In genomic region chr4:99998062-99998880, GRCh38 we compare ENCODE assay signal across 2 cellular contexts.
TF ChIP-seq lines count a peak whose summit lies in the region.

No MANE protein-coding gene starts in this region.

TF ChIP-seq in IMR-90, 13 proteins besides CTCF, POLR2A, EP300 and RAD21:
- no peak for TF ChIP-seq CEBPB (IDR thresholded peaks at IDR 0.05; ENCODE audit: low read depth, low read length)
- peak; percentile 40; the same call in 1 of the 2 replicates for TF ChIP-seq SMC3 (IDR thresholded peaks at IDR 0.05; ENCODE audit: low read depth, low read length)

TF ChIP-seq in WTC11, 78 proteins besides CTCF, POLR2A, EP300 and RAD21:
- no peak for TF ChIP-seq GTF2I (CRISPR knock-in tag; conservative IDR thresholded peaks at IDR 0.05)
- TF ChIP-seq ZSCAN18 (CRISPR knock-in tag; IDR thresholded peaks at IDR 0.05) = no peak
- TF ChIP-seq EMX1 (CRISPR knock-in tag; IDR thresholded peaks at IDR 0.05) = no peak
- TF ChIP-seq JUN (CRISPR knock-in tag; IDR thresholded peaks at IDR 0.05) = no peak
- TF ChIP-seq PREB (CRISPR knock-in tag; IDR thresholded peaks at IDR 0.05; ENCODE audit: borderline replicate concordance) = no peak
- TF ChIP-seq ZNF121 (CRISPR knock-in tag; IDR thresholded peaks at IDR 0.05) = no peak
- no peak for TF ChIP-seq NFE2L1 (CRISPR knock-in tag; IDR thresholded peaks at IDR 0.05)
- no peak for TF ChIP-seq SP1 (CRISPR knock-in tag; conservative IDR thresholded peaks at IDR 0.05)
- TF ChIP-seq ZNF512 (CRISPR knock-in tag; IDR thresholded peaks at IDR 0.05; ENCODE audit: borderline replicate concordance) = no peak
- TF ChIP-seq FOXK1 (CRISPR knock-in tag; IDR thresholded peaks at IDR 0.05) = no peak
- TF ChIP-seq SMAD3 (CRISPR knock-in tag; IDR thresholded peaks at IDR 0.05; ENCODE audit: borderline replicate concordance) = no peak
- TF ChIP-seq IRF2 (CRISPR knock-in tag; IDR thresholded peaks at IDR 0.05; ENCODE audit: borderline replicate concordance, low read depth) = no peak
- TF ChIP-seq TCF7 (CRISPR knock-in tag; IDR thresholded peaks at IDR 0.05; ENCODE audit: low read depth) = no peak
- TF ChIP-seq SMAD4 (CRISPR knock-in tag; IDR thresholded peaks at IDR 0.05) = no peak
- no peak for TF ChIP-seq ETV6 (CRISPR knock-in tag; IDR thresholded peaks at IDR 0.05)
- TF ChIP-seq RELA (CRISPR knock-in tag; IDR thresholded peaks at IDR 0.05; ENCODE audit: borderline replicate concordance) = no peak
- no peak for TF ChIP-seq FOXP1 (CRISPR knock-in tag; IDR thresholded peaks at IDR 0.05; ENCODE audit: borderline replicate concordance)
- TF ChIP-seq ZMAT4 (CRISPR knock-in tag; IDR thresholded peaks at IDR 0.05) = no peak
- no peak for TF ChIP-seq ZNF281 (CRISPR knock-in tag; IDR thresholded peaks at IDR 0.05)
TF ChIP-seq in WTC11: peak in this region for 0.
